In genomic region chr17:78954684-78955083, GRCh38 we compare ENCODE assay signal across 28 cellular contexts. TPM values are rescaled to one million over a fixed set of nuclear protein-coding genes. Genes with fewer than 3 reads are reported as not detected.
"Had no signal": no experiment of that assay in that cellular context is flagged by ENCODE, and none has a peak within 500 bp of the region (broad histone marks: within the 10 kb centered on the region; RNA-seq: fewer than 3 reads in every experiment).

No MANE protein-coding gene starts in this region.

- H3K4me1 ChIP-seq: adrenal gland, gastrocnemius medialis had no signal

- H3K4me3 ChIP-seq: adrenal gland, body of pancreas, cardiac muscle cell, coronary artery, dorsolateral prefrontal cortex, gastrocnemius medialis, hepatocyte, mucosa of descending colon, upper lobe of left lung had no signal

- H3K27ac Mint-ChIP-seq: activated CD4-positive, alpha-beta T cell treated with anti-CD3 and anti-CD28 coated beads, Interleukin-2, amount 10 ng/mL, durations not matched to agents 7 days and 5 days; activated naive CD4-positive, alpha-beta T cell treated with anti-CD3 and anti-CD28 coated beads, Interleukin-2, amount 50 U/mL, for 24 hours had no signal

- ATAC-seq: body of pancreas, gastrocnemius medialis, left ventricle myocardium superior, mucosa of descending colon, right cardiac atrium had no signal

- H3K9me3 ChIP-seq: body of pancreas had no signal

- H3K9me3 Mint-ChIP-seq: activated naive CD4-positive, alpha-beta T cell treated with anti-CD3 and anti-CD28 coated beads, Interleukin-2, amount 50 U/mL, for 24 hours; natural killer cell treated with Interleukin-12 subunit alpha and Interleukin-12 subunit beta and Interleukin-15 and Interleukin-18, amount 100 ng/mL, for 72 hours had no signal

- H3K27me3 ChIP-seq: adrenal gland, body of pancreas, cardiac muscle cell, dorsolateral prefrontal cortex, gastrocnemius medialis, hepatocyte, upper lobe of left lung had no signal

- DNase-seq: activated CD4-positive, alpha-beta T cell treated with anti-CD3 and anti-CD28 coated beads, Interleukin-2, amount 10 ng/mL, durations not matched to agents 7 days and 5 days; activated CD8-positive, alpha-beta memory T cell treated with anti-CD3 and anti-CD28 coated beads for 24 hours; activated gamma-delta T cell treated with Interleukin-2 at 50 U/mL for 16 hours; activated T-cell treated with anti-CD3 and anti-CD28 coated beads, Interleukin-2, amount 50 U/mL, for 1 hour; adrenal gland; aorta; body of pancreas; cerebellar nuclear complex; effector memory CD4-positive, alpha-beta T cell; erythroblast; gastrocnemius medialis; islet precursor cell; left ventricle myocardium superior; mucosa of descending colon; occipital lobe; stimulated activated CD4-positive, alpha-beta T cell treated with anti-CD3 and anti-CD28 coated beads, Interleukin-15, amount 100 ng/mL, for 24 hours; stimulated activated CD4-positive, alpha-beta T cell treated with anti-CD3 and anti-CD28 coated beads, Interleukin-2, amount 100 ng/mL, for 24 hours; stimulated activated naive CD4-positive, alpha-beta T cell treated with Interleukin-2 at 50 U/mL for 16 hours; T-helper 1 cell; upper lobe of left lung; WERI-Rb-1 had no signal

- H3K27ac ChIP-seq: adrenal gland, body of pancreas, cardiac muscle cell, coronary artery, gastrocnemius medialis, hepatocyte, upper lobe of left lung, WERI-Rb-1 had no signal

- H3K4me3 Mint-ChIP-seq: activated CD4-positive, alpha-beta T cell treated with anti-CD3 and anti-CD28 coated beads, Interleukin-2, amount 10 ng/mL, durations not matched to agents 7 days and 5 days; activated naive CD4-positive, alpha-beta T cell treated with anti-CD3 and anti-CD28 coated beads, Interleukin-2, amount 50 U/mL, for 24 hours; natural killer cell treated with Interleukin-12 subunit alpha and Interleukin-12 subunit beta and Interleukin-15 and Interleukin-18, amount 100 ng/mL, for 72 hours had no signal

- H3K36me3 Mint-ChIP-seq: activated naive CD4-positive, alpha-beta T cell treated with anti-CD3 and anti-CD28 coated beads, Interleukin-2, amount 50 U/mL, for 24 hours; natural killer cell treated with Interleukin-12 subunit alpha and Interleukin-12 subunit beta and Interleukin-15 and Interleukin-18, amount 100 ng/mL, for 72 hours had no signal

- H3K4me1 Mint-ChIP-seq: activated CD4-positive, alpha-beta T cell treated with anti-CD3 and anti-CD28 coated beads, Interleukin-2, amount 10 ng/mL, durations not matched to agents 7 days and 5 days; activated naive CD4-positive, alpha-beta T cell treated with anti-CD3 and anti-CD28 coated beads, Interleukin-2, amount 50 U/mL, for 24 hours had no signal

- H3K36me3 ChIP-seq: adrenal gland, cardiac muscle cell, gastrocnemius medialis, upper lobe of left lung, WERI-Rb-1 had no signal

- H3K27me3 Mint-ChIP-seq: activated CD4-positive, alpha-beta T cell treated with anti-CD3 and anti-CD28 coated beads, Interleukin-2, amount 10 ng/mL, durations not matched to agents 7 days and 5 days; activated naive CD4-positive, alpha-beta T cell treated with anti-CD3 and anti-CD28 coated beads, Interleukin-2, amount 50 U/mL, for 24 hours; natural killer cell treated with Interleukin-12 subunit alpha and Interleukin-12 subunit beta and Interleukin-15 and Interleukin-18, amount 100 ng/mL, for 72 hours had no signal

RNA-seq across cellular contexts. Expression of gene CEP295NL, which starts 51.7 kb away (rescaled TPM):
- total RNA-seq: natural killer cell treated with Interleukin-12 subunit alpha and Interleukin-12 subunit beta and Interleukin-15 and Interleukin-18, amount 100 ng/mL, for 72 hours had no signal
- polyA plus RNA-seq: cardiac muscle cell had no signal
